In genomic region chr6:27867051-27867940, GRCh38 we compare ENCODE assay signal across 1 cellular context.
TF ChIP-seq lines count a peak whose summit lies in the region.

No MANE protein-coding gene starts in this region.

TF ChIP-seq in K562, 482 proteins besides CTCF, POLR2A, EP300 and RAD21 (continued from another document and continues in another):
- TF ChIP-seq ZBTB40 (IDR thresholded peaks at IDR 0.05) (no peak), ZBTB40 (CRISPR knock-in tag; IDR thresholded peaks at IDR 0.05) (no peak), RBM17 (IDR thresholded peaks at IDR 0.05; ENCODE audit: borderline replicate concordance, low read depth, low read length) (no peak), CBFA2T2 (conservative IDR thresholded peaks at IDR 0.05) (no peak), ZNF311 (CRISPR knock-in tag; IDR thresholded peaks at IDR 0.05) (no peak), ZKSCAN1 (IDR thresholded peaks at IDR 0.05; ENCODE audit: low read depth, low read length) (0 out of 2 replicates have a peak, but pooled peaks have one; percentile 56), ZNF324 (CRISPR knock-in tag; IDR thresholded peaks at IDR 0.05) (no peak; the same call in 1 of the 2 replicates), RBM39 (optimal IDR thresholded peaks at IDR 0.05; ENCODE audit: low read depth, low read length) (peak; percentile 91), ZNF316 (IDR thresholded peaks at IDR 0.05) (no peak), JUND (IDR thresholded peaks at IDR 0.05; ENCODE audit: borderline replicate concordance, low read depth, low read length) (no peak), JUND (tag; IDR thresholded peaks at IDR 0.05; ENCODE audit: borderline replicate concordance, low read depth, low read length) (no peak), POU5F1 (IDR thresholded peaks at IDR 0.05; ENCODE audit: borderline replicate concordance, low read depth, low read length, partially characterized antibody) (no peak), TCF15 (CRISPR knock-in tag; IDR thresholded peaks at IDR 0.05) (no peak), CGGBP1 (CRISPR knock-in tag; IDR thresholded peaks at IDR 0.05) (no peak), PTBP1 (IDR thresholded peaks at IDR 0.05; ENCODE audit: low read depth, low read length) (no peak; the same call in 1 of the 2 replicates), C11orf30 (IDR thresholded peaks at IDR 0.05; ENCODE audit: low read depth) (no peak), TSHZ1 (CRISPR knock-in tag; IDR thresholded peaks at IDR 0.05) (no peak), RHOXF2B (CRISPR knock-in tag; conservative IDR thresholded peaks at IDR 0.05) (no peak), GMEB1 (CRISPR knock-in tag; IDR thresholded peaks at IDR 0.05) (no peak), AFF1 (IDR thresholded peaks at IDR 0.05; ENCODE audit: low read depth in 1 of 2, partially characterized antibody in 2 of 2) (peak; percentile 46 to 89), RAD51 (IDR thresholded peaks at IDR 0.05; ENCODE audit: borderline replicate concordance, low read depth) (no peak), RNF219 (CRISPR knock-in tag; IDR thresholded peaks at IDR 0.05) (no peak), PYGO2 (tag; IDR thresholded peaks at IDR 0.05) (no peak), HMG20A (CRISPR knock-in tag; conservative IDR thresholded peaks at IDR 0.05) (no peak), SNIP1 (IDR thresholded peaks at IDR 0.05; ENCODE audit: low read depth) (no peak), SMAD1 (IDR thresholded peaks at IDR 0.05; ENCODE audit: low read depth, low read length, partially characterized antibody) (peak; percentile 62), ATF7 (IDR thresholded peaks at IDR 0.05) (no peak), ZNF197 (CRISPR knock-in tag; IDR thresholded peaks at IDR 0.05; ENCODE audit: low read depth) (no peak), XRCC4 (IDR thresholded peaks at IDR 0.05; ENCODE audit: extremely low read depth, insufficient read depth, insufficient read length) (no peak), RBM25 (IDR thresholded peaks at IDR 0.05; ENCODE audit: low read depth, low read length, severe bottlenecking) (no peak), ZNF217 (CRISPR knock-in tag; IDR thresholded peaks at IDR 0.05) (no peak), ILK (tag; IDR thresholded peaks at IDR 0.05; ENCODE audit: borderline replicate concordance, low read depth) (no peak), ZBTB1 (CRISPR knock-in tag; IDR thresholded peaks at IDR 0.05; ENCODE audit: borderline replicate concordance, low read depth) (no peak), CEBPG (CRISPR knock-in tag; IDR thresholded peaks at IDR 0.05) (no peak), CEBPG (tag; conservative IDR thresholded peaks at IDR 0.05 in 1 of 2, IDR thresholded peaks at IDR 0.05 in 1 of 2) (no peak), ETV6 (IDR thresholded peaks at IDR 0.05; ENCODE audit: borderline replicate concordance in 1 of 2, low read depth in 2 of 2, low read length in 1 of 2) (no peak), ETV6 (CRISPR knock-in tag; IDR thresholded peaks at IDR 0.05; ENCODE audit: borderline replicate concordance) (no peak), ZNF124 (CRISPR knock-in tag; IDR thresholded peaks at IDR 0.05) (no peak), TOE1 (IDR thresholded peaks at IDR 0.05; ENCODE audit: borderline replicate concordance) (peak; percentile 48; the same call in 1 of the 2 replicates), TOE1 (CRISPR knock-in tag; IDR thresholded peaks at IDR 0.05; ENCODE audit: borderline replicate concordance, low read depth) (no peak), CCAR2 (IDR thresholded peaks at IDR 0.05; ENCODE audit: low read depth, low read length) (no peak), ZNF143 (CRISPR knock-in tag; IDR thresholded peaks at IDR 0.05) (no peak)
